In the genomic region with DNA sequence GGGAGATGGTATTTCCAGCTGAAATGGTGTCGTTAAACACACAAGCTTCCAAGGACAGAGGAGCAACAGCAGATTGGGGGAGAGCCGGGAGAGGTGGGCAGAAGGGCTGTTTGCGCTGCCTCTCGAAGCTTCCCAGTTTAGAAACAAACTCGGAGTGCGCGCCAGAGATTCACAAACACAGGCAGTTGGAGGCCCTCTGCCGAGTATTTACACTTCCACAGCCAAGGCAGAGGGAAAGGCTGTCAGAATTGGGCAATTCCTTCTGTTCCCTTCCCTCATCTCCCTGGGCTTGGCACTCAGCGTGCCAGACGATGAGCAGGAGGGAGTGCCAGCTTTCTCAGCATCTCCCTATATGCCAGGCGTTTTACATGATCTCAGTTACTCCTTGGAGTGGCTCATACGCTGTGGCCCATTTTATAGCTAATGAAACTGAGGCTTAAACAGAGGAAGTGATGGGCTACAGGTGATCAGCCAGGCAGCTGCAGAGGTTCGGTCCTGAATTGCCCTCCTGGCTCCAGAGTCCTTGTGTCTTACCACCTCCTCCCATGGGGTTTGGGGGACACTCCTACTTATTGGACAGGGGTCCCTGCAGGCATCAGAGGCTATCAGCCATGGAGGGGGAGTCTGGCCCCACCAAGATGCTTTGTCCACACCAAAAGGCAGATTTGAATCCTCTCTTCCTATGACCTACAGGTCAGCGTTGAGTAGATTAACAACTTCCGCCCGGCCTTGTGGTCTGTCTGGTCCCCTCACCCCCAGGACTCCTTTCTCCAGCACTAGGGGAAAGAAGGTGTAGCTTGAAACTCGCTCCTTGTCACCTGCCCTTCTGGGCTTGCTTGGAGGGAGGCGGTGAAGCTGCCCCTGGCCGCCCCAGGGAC, we compare ENCODE assay signal across 11 cellular contexts. TPM values are rescaled to one million over a fixed set of nuclear protein-coding genes. Genes with fewer than 3 reads are reported as not detected.
DNase-seq lines count a peak whose midpoint lies in the region; ATAC-seq and TF ChIP-seq lines count a peak whose summit lies in the region.
"Had no signal": no experiment of that assay in that cellular context is flagged by ENCODE, and none has a peak within 500 bp of the region (broad histone marks: within the 10 kb centered on the region; RNA-seq: fewer than 3 reads in every experiment).

No MANE protein-coding gene starts in this region.

- H3K27me3 Mint-ChIP-seq in activated T-cell treated with anti-CD3 and anti-CD28 coated beads, Interleukin-2, amount 50 U/mL, for 24 hours, result peaks cover 57% of the 10 kb centered on the region

- DNase-seq in NCI-H2029 treated with DMSO at 0.1 percent for 48 hours (lab: John Stamatoyannopoulos, UW) (peak; percentile 19), NCI-H2029 (lab: John Stamatoyannopoulos, UW) (no peak), lower leg skin (ENCODE audit: low spot score in 2 of 2) (peak; percentile 55 to 89)
- DNase-seq in activated T-cell treated with anti-CD3 and anti-CD28 coated beads, Interleukin-2, amount 50 U/mL, for 24 hours, result no peak
- no peak for DNase-seq in activated naive CD4-positive, alpha-beta T cell treated with Interleukin-2 at 50 U/mL for 16 hours
- DNase-seq: activated gamma-delta T cell treated with Interleukin-2 at 50 U/mL for 16 hours; NK-92 treated with Interleukin-12 subunit alpha and Interleukin-12 subunit beta, amount 100 ng/mL, for 24 hours; stimulated activated CD4-positive, alpha-beta T cell treated with anti-CD3 and anti-CD28 coated beads, Interleukin-1b, Interleukin-23, amount 100 ng/mL, for 48 hours had no signal

- ATAC-seq in HG02642 (IDR thresholded peaks at IDR 0.05; ENCODE audit: poor library complexity, unreplicated experiment), result no peak

- H3K27ac ChIP-seq in cingulate gyrus (ENCODE audit: low read depth, low read length) (peak overlapping the region; percentile 71), temporal lobe (ENCODE audit: low read depth, low read length) (peak overlapping the region; percentile 77)

- no peak overlapping the region for H3K27ac Mint-ChIP-seq in activated T-cell treated with anti-CD3 and anti-CD28 coated beads, Interleukin-2, amount 50 U/mL, for 24 hours

- H3K4me1 Mint-ChIP-seq in activated T-cell treated with anti-CD3 and anti-CD28 coated beads, Interleukin-2, amount 50 U/mL, for 24 hours (ENCODE audit: low read depth), result peaks cover 8% of the 10 kb centered on the region

- no peak overlapping the region for H3K4me3 Mint-ChIP-seq in activated T-cell treated with anti-CD3 and anti-CD28 coated beads, Interleukin-2, amount 50 U/mL, for 24 hours

- TF ChIP-seq POLR2A in lower leg skin (IDR thresholded peaks at IDR 0.05), result no peak

- intact Hi-C loops in lower leg skin (cut with DNase I; ENCODE audit: low total_unique reads), result no loop called here

- no peaks in the 10 kb centered on the region for H3K36me3 Mint-ChIP-seq in activated T-cell treated with anti-CD3 and anti-CD28 coated beads, Interleukin-2, amount 50 U/mL, for 24 hours (ENCODE audit: low read depth)

- 50 to 62% methylated on average over 19 of the region's 19 CpGs for WGBS in lower leg skin, 2 donors

- H3K4me3 ChIP-seq in lower leg skin (ENCODE audit: low read depth, poor library complexity, severe bottlenecking), result no peak overlapping the region

- no peaks in the 10 kb centered on the region for H3K9me3 Mint-ChIP-seq in activated T-cell treated with anti-CD3 and anti-CD28 coated beads, Interleukin-2, amount 50 U/mL, for 24 hours

- TF ChIP-seq CTCF in lower leg skin (IDR thresholded peaks at IDR 0.05), result no peak

RNA-seq across cellular contexts. Expression of gene FAM222A, which starts 3.1 kb away (rescaled TPM):
- total RNA-seq in lower leg skin (1 to 10 TPM; 4.8 to 7.2 (median 6.1) TPM), temporal lobe (3.2 TPM)

Comparison
In these comparisons a context has a peak if more than half of its experiments do, and no peak if none do; other contexts are left out.
1. DNase-seq: peak in NCI-H2029 treated with DMSO at 0.1 percent for 48 hours (single experiment) and lower leg skin (2 of 2); none in NCI-H2029 (single experiment), activated T-cell treated with anti-CD3 and anti-CD28 coated beads, Interleukin-2, amount 50 U/mL, for 24 hours (single experiment) and activated naive CD4-positive, alpha-beta T cell treated with Interleukin-2 at 50 U/mL for 16 hours (single experiment).